10 cellular contexts compared by ENCODE assay signal in the genomic region with DNA sequence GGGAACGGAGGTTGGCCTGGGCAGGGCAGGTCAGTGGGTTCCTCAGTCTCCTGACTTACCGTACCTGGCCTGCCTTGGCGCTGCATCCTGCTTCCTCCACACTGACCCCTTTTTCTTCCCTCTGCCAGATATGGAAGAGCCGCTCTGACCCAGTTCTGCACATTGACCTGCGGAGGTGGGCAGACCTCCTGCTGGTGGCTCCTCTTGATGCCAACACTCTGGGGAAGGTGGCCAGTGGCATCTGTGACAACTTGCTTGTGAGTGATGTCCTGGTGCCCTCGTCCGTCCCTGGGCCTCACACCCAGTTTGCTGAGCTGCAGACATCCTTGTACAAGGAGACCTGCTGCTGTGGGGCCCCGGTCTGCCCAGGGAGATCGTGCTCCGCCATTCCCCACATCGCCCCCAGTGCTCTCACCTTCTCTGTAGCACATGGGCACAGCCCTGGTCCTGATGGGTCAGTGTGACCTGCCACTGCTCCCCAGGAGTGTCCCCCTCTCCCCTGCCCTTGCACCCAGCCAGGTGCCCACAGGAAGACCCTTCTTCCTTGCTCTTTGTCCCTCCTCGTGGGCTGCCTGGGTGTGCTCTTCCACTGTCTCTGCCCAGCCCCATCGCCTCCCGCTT. TPM values are rescaled to one million over a fixed set of nuclear protein-coding genes. Genes with fewer than 3 reads are reported as not detected.
DNase-seq lines count a peak whose midpoint lies in the region; ATAC-seq and TF ChIP-seq lines count a peak whose summit lies in the region.
"Had no signal": no experiment of that assay in that cellular context is flagged by ENCODE, and none has a peak within 500 bp of the region (broad histone marks: within the 10 kb centered on the region; RNA-seq: fewer than 3 reads in every experiment).

No MANE protein-coding gene starts in this region.

- H3K27ac Mint-ChIP-seq in Caco-2 (ENCODE audit: unreplicated experiment) = peak overlapping the region; percentile 82

- WGBS in gastroesophageal sphincter (ENCODE audit: low coverage in 1 of 2), 2 donors = 67 to 80% methylated on average over 1 to 9 of the region's 14 CpGs
- WGBS in sigmoid colon, 2 donors = 91% methylated on average over 14 of the region's 14 CpGs

- H3K27me3 Mint-ChIP-seq in Caco-2 (ENCODE audit: insufficient read depth, unreplicated experiment) = no peaks in the 10 kb centered on the region

- no peaks in the 10 kb centered on the region for H3K36me3 Mint-ChIP-seq in Caco-2 (ENCODE audit: insufficient read depth, unreplicated experiment)

- POLR2A ChIA-PET in Caco-2 (lab: Charles Lee) = interaction anchor here (0.6 to 1.1 kb wide), 2 partner anchors 21 kb away, joined by 3 to 5 read pairs; a partner anchor contains a TSS

- no peaks in the 10 kb centered on the region for H3K9me3 ChIP-seq in Caco-2
- no peaks in the 10 kb centered on the region for H3K9me3 ChIP-seq in SJCRH30 (replicated peaks)
- no peaks in the 10 kb centered on the region for H3K9me3 ChIP-seq in gastroesophageal sphincter
- H3K9me3 ChIP-seq in sigmoid colon = no peaks in the 10 kb centered on the region

- CTCF ChIA-PET in Caco-2 (lab: Charles Lee) = interaction anchor here (0.9 to 2.5 kb wide), 4 partner anchors 10 to 157 kb away, joined by 3 to 25 read pairs (median 4); a partner anchor contains a TSS

- peak overlapping the region; percentile 71 for H3K27ac ChIP-seq in SJCRH30
- peak overlapping the region in 3 of 4 donors; percentile 80 to 84 (median 81) for H3K27ac ChIP-seq in gastroesophageal sphincter
- H3K27ac ChIP-seq in sigmoid colon = peak overlapping the region; percentile 73 to 84 (median 80)

- H3K4me1 ChIP-seq in Caco-2 (peaks cover 25% of the 10 kb centered on the region), SJCRH30 (peaks cover 47% of the 10 kb centered on the region), gastroesophageal sphincter (peaks cover 0 to 73% (median 38%) of the 10 kb centered on the region in 3 donors), sigmoid colon (peaks cover 0 to 74% (median 61%) of the 10 kb centered on the region in 4 donors)

- no peaks in the 10 kb centered on the region; the same call in 1 of the 2 replicates for H3K36me3 ChIP-seq in Caco-2 (ENCODE audit: control insufficient read depth, insufficient read depth, low read length)
- no peaks in the 10 kb centered on the region; the same call in 1 of the 2 replicates for H3K36me3 ChIP-seq in SJCRH30
- peaks cover 0 to 5% of the 10 kb centered on the region in 2 donors for H3K36me3 ChIP-seq in gastroesophageal sphincter
- H3K36me3 ChIP-seq in sigmoid colon = no peaks in the 10 kb centered on the region

- DNase-seq in Caco-2 (no peak), SJCRH30 (no peak), sigmoid colon (no peak), amygdala (lab: John Stamatoyannopoulos, UW) (no peak), COLO668 (lab: John Stamatoyannopoulos, UW; ENCODE audit: unreplicated experiment) (no peak), NCI-H1694 (lab: John Stamatoyannopoulos, UW) (no peak), HuH-7 (ENCODE audit: low spot score) (no peak)
- DNase-seq: activated CD4-positive, alpha-beta T cell treated with anti-CD3 and anti-CD28 coated beads for 48 hours; stimulated activated CD4-positive, alpha-beta T cell treated with anti-CD3 and anti-CD28 coated beads, Interleukin-15, amount 100 ng/mL, for 24 hours had no signal

- TF ChIP-seq POLR2A in gastroesophageal sphincter (IDR thresholded peaks at IDR 0.05) (no peak), sigmoid colon (IDR thresholded peaks at IDR 0.05) (no peak)

- BruUV-seq in Caco-2 (replicated peaks; lab: Mats Ljungman, UMichigan) = no TSS peak

- intact Hi-C loops in Caco-2 (cut with micrococcal nuclease; ENCODE audit: unreplicated experiment) = no loop called here
- intact Hi-C loops in sigmoid colon (cut with DNase I) = no loop called here

- no peaks in the 10 kb centered on the region for H3K9me3 Mint-ChIP-seq in Caco-2 (ENCODE audit: unreplicated experiment)

- TF ChIP-seq EP300 in gastroesophageal sphincter (IDR thresholded peaks at IDR 0.05) = no peak
- TF ChIP-seq EP300 in sigmoid colon (IDR thresholded peaks at IDR 0.05) = no peak

- H3K27me3 ChIP-seq in Caco-2 (replicated peaks; ENCODE audit: control insufficient read depth, insufficient read depth, low read length) = no peaks in the 10 kb centered on the region
- no peaks in the 10 kb centered on the region for H3K27me3 ChIP-seq in SJCRH30
- no peaks in the 10 kb centered on the region for H3K27me3 ChIP-seq in gastroesophageal sphincter
- H3K27me3 ChIP-seq in sigmoid colon = no peaks in the 10 kb centered on the region

- H3K4me3 ChIP-seq in Caco-2 (ENCODE audit: low read depth, low read length) (no peak overlapping the region), SJCRH30 (no peak overlapping the region), gastroesophageal sphincter (peak overlapping the region in 1 of 2 donors; percentile 22), sigmoid colon (peak overlapping the region in 1 of 4 donors; percentile 20)

- H3K4me3 Mint-ChIP-seq in Caco-2 (ENCODE audit: unreplicated experiment) = no peak overlapping the region

- TF ChIP-seq CTCF in Caco-2 (IDR thresholded peaks at IDR 0.05; ENCODE audit: insufficient read depth in 1 of 2, low read depth in 1 of 2, low read length in 1 of 2, severe bottlenecking in 1 of 2, unreplicated experiment in 1 of 2) (no peak), gastroesophageal sphincter (IDR thresholded peaks at IDR 0.05) (no peak), sigmoid colon (IDR thresholded peaks at IDR 0.05) (no peak)

- peaks cover 26% of the 10 kb centered on the region for H3K4me1 Mint-ChIP-seq in Caco-2 (ENCODE audit: low read depth, unreplicated experiment)

- no peak for ATAC-seq in gastroesophageal sphincter

RNA-seq across cellular contexts. Expression of a gene that starts 21.0 kb away (rescaled TPM):
- 14.7 and 18.1 TPM in 2 replicates for total RNA-seq in Caco-2 (2022)
- total RNA-seq in SJCRH30 (2014; rRNA removed; shearing (Covaris generic)) = 21.5 and 25.5 TPM in 2 replicates
- 10 to 100 TPM in 3 of 4 donors, 1 to 10 TPM in 1; 7.8 to 14.2 (median 12.9) TPM for total RNA-seq in gastroesophageal sphincter
- total RNA-seq in sigmoid colon = 10 to 100 TPM in 2 of 4 donors, 1 to 10 TPM in 2; 7.9 to 18.9 (median 12.0) TPM
- 10 to 100 TPM; 16.2 to 37.0 (median 31.2) TPM for polyA plus RNA-seq in sigmoid colon

RNA-seq across cellular contexts. Expression of a gene that starts 49.0 kb away (rescaled TPM):
- total RNA-seq in Caco-2 (2022) = 9.2 and 11.8 TPM in 2 replicates
- total RNA-seq in SJCRH30 (2014; rRNA removed; shearing (Covaris generic)) = 13.5 and 14.4 TPM in 2 replicates
- total RNA-seq in gastroesophageal sphincter = 10 to 100 TPM in 1 of 4 donors, 1 to 10 TPM in 3; 2.2 to 10.1 (median 5.6) TPM
- 1 to 10 TPM; 1.3 to 4.6 (median 2.9) TPM for total RNA-seq in sigmoid colon
- 10 to 100 TPM in 2 of 3 donors, 1 to 10 TPM in 1; 2.4 to 26.5 (median 18.3) TPM for polyA plus RNA-seq in sigmoid colon
